In the genomic region with DNA sequence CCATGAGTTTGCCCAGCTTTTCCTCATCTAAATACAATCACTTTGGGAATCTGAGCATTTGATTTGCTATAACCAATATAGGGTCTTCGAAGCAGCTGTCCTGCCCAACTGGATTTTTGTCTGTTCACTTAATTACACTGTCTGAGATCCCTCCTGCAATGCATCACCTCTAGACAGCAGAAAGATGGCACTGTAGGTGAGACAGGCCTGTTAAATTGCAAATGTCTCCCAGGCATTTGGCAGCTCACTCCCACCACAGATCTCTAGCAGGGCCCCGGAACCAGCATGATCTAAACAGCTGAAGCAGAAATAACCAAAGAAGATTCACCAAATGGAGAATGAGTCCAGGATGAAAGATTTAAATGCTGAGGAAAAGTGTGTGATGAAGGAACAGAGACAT, we compare ENCODE assay signal across 1 cellular context.
TF ChIP-seq lines count a peak whose summit lies in the region.

No MANE protein-coding gene starts in this region.

TF ChIP-seq in GM12878, 131 proteins besides CTCF, POLR2A, EP300 and RAD21:
- TF ChIP-seq, protein P1, sequence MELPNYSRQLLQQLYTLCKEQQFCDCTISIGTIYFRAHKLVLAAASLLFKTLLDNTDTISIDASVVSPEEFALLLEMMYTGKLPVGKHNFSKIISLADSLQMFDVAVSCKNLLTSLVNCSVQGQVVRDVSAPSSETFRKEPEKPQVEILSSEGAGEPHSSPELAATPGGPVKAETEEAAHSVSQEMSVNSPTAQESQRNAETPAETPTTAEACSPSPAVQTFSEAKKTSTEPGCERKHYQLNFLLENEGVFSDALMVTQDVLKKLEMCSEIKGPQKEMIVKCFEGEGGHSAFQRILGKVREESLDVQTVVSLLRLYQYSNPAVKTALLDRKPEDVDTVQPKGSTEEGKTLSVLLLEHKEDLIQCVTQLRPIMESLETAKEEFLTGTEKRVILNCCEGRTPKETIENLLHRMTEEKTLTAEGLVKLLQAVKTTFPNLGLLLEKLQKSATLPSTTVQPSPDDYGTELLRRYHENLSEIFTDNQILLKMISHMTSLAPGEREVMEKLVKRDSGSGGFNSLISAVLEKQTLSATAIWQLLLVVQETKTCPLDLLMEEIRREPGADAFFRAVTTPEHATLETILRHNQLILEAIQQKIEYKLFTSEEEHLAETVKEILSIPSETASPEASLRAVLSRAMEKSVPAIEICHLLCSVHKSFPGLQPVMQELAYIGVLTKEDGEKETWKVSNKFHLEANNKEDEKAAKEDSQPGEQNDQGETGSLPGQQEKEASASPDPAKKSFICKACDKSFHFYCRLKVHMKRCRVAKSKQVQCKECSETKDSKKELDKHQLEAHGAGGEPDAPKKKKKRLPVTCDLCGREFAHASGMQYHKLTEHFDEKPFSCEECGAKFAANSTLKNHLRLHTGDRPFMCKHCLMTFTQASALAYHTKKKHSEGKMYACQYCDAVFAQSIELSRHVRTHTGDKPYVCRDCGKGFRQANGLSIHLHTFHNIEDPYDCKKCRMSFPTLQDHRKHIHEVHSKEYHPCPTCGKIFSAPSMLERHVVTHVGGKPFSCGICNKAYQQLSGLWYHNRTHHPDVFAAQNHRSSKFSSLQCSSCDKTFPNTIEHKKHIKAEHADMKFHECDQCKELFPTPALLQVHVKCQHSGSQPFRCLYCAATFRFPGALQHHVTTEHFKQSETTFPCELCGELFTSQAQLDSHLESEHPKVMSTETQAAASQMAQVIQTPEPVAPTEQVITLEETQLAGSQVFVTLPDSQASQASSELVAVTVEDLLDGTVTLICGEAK (IDR thresholded peaks at IDR 0.05; ENCODE audit: borderline replicate concordance): no peak
- TF ChIP-seq TCF3 (IDR thresholded peaks at IDR 0.05; ENCODE audit: borderline replicate concordance, insufficient read depth, low read depth, low read length) (no peak), YY1 (IDR thresholded peaks at IDR 0.05; ENCODE audit: low read depth, low read length) (0 out of 2 replicates have a peak, but pooled peaks have one; percentile 23), MTA2 (IDR thresholded peaks at IDR 0.05; ENCODE audit: low read depth) (no peak)
- TF ChIP-seq, protein P2, sequence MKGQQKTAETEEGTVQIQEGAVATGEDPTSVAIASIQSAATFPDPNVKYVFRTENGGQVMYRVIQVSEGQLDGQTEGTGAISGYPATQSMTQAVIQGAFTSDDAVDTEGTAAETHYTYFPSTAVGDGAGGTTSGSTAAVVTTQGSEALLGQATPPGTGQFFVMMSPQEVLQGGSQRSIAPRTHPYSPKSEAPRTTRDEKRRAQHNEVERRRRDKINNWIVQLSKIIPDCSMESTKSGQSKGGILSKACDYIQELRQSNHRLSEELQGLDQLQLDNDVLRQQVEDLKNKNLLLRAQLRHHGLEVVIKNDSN (IDR thresholded peaks at IDR 0.05; ENCODE audit: borderline replicate concordance, extremely low read length, insufficient read depth, low read depth, low read length): no peak
